In genomic region chrX:111869639-111870034, GRCh38 we compare ENCODE assay signal across 8 cellular contexts. TPM values are rescaled to one million over a fixed set of nuclear protein-coding genes. Genes with fewer than 3 reads are reported as not detected.
A peak's percentile ranks its signal among the peaks of the same experiment; 100 is the strongest.
DNase-seq lines count a peak whose midpoint lies in the region; ATAC-seq and TF ChIP-seq lines count a peak whose summit lies in the region.

No MANE protein-coding gene starts in this region.

- H3K27ac ChIP-seq in Panc1 (ENCODE audit: low read length) (no peak overlapping the region), liver (ENCODE audit: low read depth in 1 of 2, low read length in 2 of 2) (no peak overlapping the region)

- no peak overlapping the region for H3K4me3 Mint-ChIP-seq in activated naive CD4-positive, alpha-beta T cell treated with anti-CD3 and anti-CD28 coated beads, Interleukin-2, amount 10 ng/mL, durations not matched to agents 7 days and 5 days

- H3K9me3 ChIP-seq in Panc1 (ENCODE audit: control insufficient read depth, insufficient read depth, low read depth, low read length) (no peaks in the 10 kb centered on the region), liver (ENCODE audit: control insufficient read depth in 4 of 4, low read length in 3 of 4) (no peaks in the 10 kb centered on the region)

- H3K9ac ChIP-seq in liver (ENCODE audit: low read depth in 1 of 2, low read length in 2 of 2) = no peak overlapping the region

- in situ Hi-C loops in Panc1 (cut with HindIII; ENCODE audit: low pct_unique_long_range_greater_than_20kb, low sequenced_read_pairs) = no loop called here

- peak; percentile 85 for ATAC-seq in GM21526 (IDR thresholded peaks at IDR 0.05; ENCODE audit: low FRiP score, unreplicated experiment)
- ATAC-seq in HG03565 (IDR thresholded peaks at IDR 0.05; ENCODE audit: unreplicated experiment) = peak; percentile 82
- ATAC-seq in Panc1 = peak; percentile 78

- no TSS peak for BruUV-seq in Panc1 (replicated peaks; lab: Mats Ljungman, UMichigan)

- no peaks in the 10 kb centered on the region for H3K27me3 ChIP-seq in Panc1 (ENCODE audit: control insufficient read depth, insufficient read depth, low read length)
- H3K27me3 ChIP-seq in liver (ENCODE audit: control insufficient read depth in 4 of 4, insufficient read depth in 4 of 4, low read length in 3 of 4) = no peaks in the 10 kb centered on the region

- WGBS in liver = 17% methylated on average over 1 of the region's 1 CpG

- no peaks in the 10 kb centered on the region for H3K9me3 Mint-ChIP-seq in activated naive CD4-positive, alpha-beta T cell treated with anti-CD3 and anti-CD28 coated beads, Interleukin-2, amount 10 ng/mL, durations not matched to agents 7 days and 5 days

- H3K4me1 Mint-ChIP-seq in activated naive CD4-positive, alpha-beta T cell treated with anti-CD3 and anti-CD28 coated beads, Interleukin-2, amount 10 ng/mL, durations not matched to agents 7 days and 5 days = peaks cover 2% of the 10 kb centered on the region

- H3K27ac Mint-ChIP-seq in activated naive CD4-positive, alpha-beta T cell treated with anti-CD3 and anti-CD28 coated beads, Interleukin-2, amount 10 ng/mL, durations not matched to agents 7 days and 5 days = no peak overlapping the region

- DNase-seq in activated naive CD4-positive, alpha-beta T cell treated with anti-CD3 and anti-CD28 coated beads, Interleukin-2, amount 10 ng/mL, durations not matched to agents 7 days and 5 days = peak; percentile 20
- no peak for DNase-seq in activated naive CD4-positive, alpha-beta T cell (lab: John Stamatoyannopoulos, UW)
- DNase-seq in Panc1 (ENCODE audit: low read depth, low spot score) = peak; percentile 27
- peak; percentile 55 for DNase-seq in dedifferentiated amniotic fluid mesenchymal stem cell (ENCODE audit: extremely low spot score)
- DNase-seq in 8988T = no peak

- CTCF ChIA-PET in activated naive CD4-positive, alpha-beta T cell treated with anti-CD3 and anti-CD28 coated beads, Interleukin-2, amount 10 ng/mL, durations not matched to agents 7 days and 5 days (lab: Charles Lee) = interaction anchor here (0.6 to 1.9 kb wide), 3 partner anchors 18 to 772 kb away, joined by 3 to 11 read pairs (median 6); no protein-coding TSS in a partner anchor
- CTCF ChIA-PET in Panc1 (lab: Charles Lee) = interaction anchor here (0.6 kb wide), 1 partner anchor 169 kb away, joined by 4 read pairs; no protein-coding TSS in a partner anchor

- no peak overlapping the region for H3K4me3 ChIP-seq in Panc1 (ENCODE audit: low read depth in 2 of 2, low read length in 2 of 2)
- no peak overlapping the region for H3K4me3 ChIP-seq in liver (ENCODE audit: low read depth in 1 of 3, low read length in 3 of 3)

- peak; percentile 79 to 91 for TF ChIP-seq RAD21 in liver (IDR thresholded peaks at IDR 0.05)

- TF ChIP-seq CTCF in Panc1 (IDR thresholded peaks at IDR 0.05) = peak; percentile 78
- peak; percentile 68 for TF ChIP-seq CTCF in liver (IDR thresholded peaks at IDR 0.05; ENCODE audit: low read depth, low read length, missing input control)

- POLR2A ChIA-PET in Panc1 (lab: Charles Lee) = no interaction called here

- intact Hi-C loops in Panc1 (cut with micrococcal nuclease; ENCODE audit: unreplicated experiment) = loop anchor here (2.0 kb wide), 2 partner anchors 173 to 773 kb away; no protein-coding TSS in a partner anchor

- H3K27me3 Mint-ChIP-seq in activated naive CD4-positive, alpha-beta T cell treated with anti-CD3 and anti-CD28 coated beads, Interleukin-2, amount 10 ng/mL, durations not matched to agents 7 days and 5 days = peaks cover 4% of the 10 kb centered on the region

- H3K36me3 Mint-ChIP-seq in activated naive CD4-positive, alpha-beta T cell treated with anti-CD3 and anti-CD28 coated beads, Interleukin-2, amount 10 ng/mL, durations not matched to agents 7 days and 5 days = no peaks in the 10 kb centered on the region

- no peaks in the 10 kb centered on the region for H3K4me1 ChIP-seq in Panc1 (ENCODE audit: control insufficient read depth, insufficient read depth, low read length)
- H3K4me1 ChIP-seq in liver (ENCODE audit: control insufficient read depth in 4 of 4, insufficient read depth in 4 of 4, low read length in 3 of 4) = peaks cover 0 to 6% (median 1%) of the 10 kb centered on the region in 4 donors

- H3K36me3 ChIP-seq in Panc1 (ENCODE audit: control insufficient read depth, insufficient read depth, low read length) (no peaks in the 10 kb centered on the region), liver (ENCODE audit: control insufficient read depth in 4 of 4, insufficient read depth in 3 of 4, low read depth in 1 of 4, low read length in 3 of 4) (no peaks in the 10 kb centered on the region)

TF ChIP-seq in liver, 16 proteins besides CTCF, POLR2A, EP300 and RAD21:
- TF ChIP-seq REST (IDR thresholded peaks at IDR 0.05) = no peak
- no peak for TF ChIP-seq TAF1 (conservative IDR thresholded peaks at IDR 0.05)
- no peak for TF ChIP-seq EGR1 (IDR thresholded peaks at IDR 0.05; ENCODE audit: low read depth in 2 of 2)
- no peak for TF ChIP-seq YY1 (IDR thresholded peaks at IDR 0.05)
- no peak for TF ChIP-seq JUND (IDR thresholded peaks at IDR 0.05)
- no peak for TF ChIP-seq ATF3 (IDR thresholded peaks at IDR 0.05)
- no peak for TF ChIP-seq FOXA2 (IDR thresholded peaks at IDR 0.05)
- TF ChIP-seq, protein P1, sequence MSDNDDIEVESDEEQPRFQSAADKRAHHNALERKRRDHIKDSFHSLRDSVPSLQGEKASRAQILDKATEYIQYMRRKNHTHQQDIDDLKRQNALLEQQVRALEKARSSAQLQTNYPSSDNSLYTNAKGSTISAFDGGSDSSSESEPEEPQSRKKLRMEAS (IDR thresholded peaks at IDR 0.05) = no peak
- TF ChIP-seq RXRA (IDR thresholded peaks at IDR 0.05) = no peak
- no peak for TF ChIP-seq HNF4G (IDR thresholded peaks at IDR 0.05)
- TF ChIP-seq, protein P2, sequence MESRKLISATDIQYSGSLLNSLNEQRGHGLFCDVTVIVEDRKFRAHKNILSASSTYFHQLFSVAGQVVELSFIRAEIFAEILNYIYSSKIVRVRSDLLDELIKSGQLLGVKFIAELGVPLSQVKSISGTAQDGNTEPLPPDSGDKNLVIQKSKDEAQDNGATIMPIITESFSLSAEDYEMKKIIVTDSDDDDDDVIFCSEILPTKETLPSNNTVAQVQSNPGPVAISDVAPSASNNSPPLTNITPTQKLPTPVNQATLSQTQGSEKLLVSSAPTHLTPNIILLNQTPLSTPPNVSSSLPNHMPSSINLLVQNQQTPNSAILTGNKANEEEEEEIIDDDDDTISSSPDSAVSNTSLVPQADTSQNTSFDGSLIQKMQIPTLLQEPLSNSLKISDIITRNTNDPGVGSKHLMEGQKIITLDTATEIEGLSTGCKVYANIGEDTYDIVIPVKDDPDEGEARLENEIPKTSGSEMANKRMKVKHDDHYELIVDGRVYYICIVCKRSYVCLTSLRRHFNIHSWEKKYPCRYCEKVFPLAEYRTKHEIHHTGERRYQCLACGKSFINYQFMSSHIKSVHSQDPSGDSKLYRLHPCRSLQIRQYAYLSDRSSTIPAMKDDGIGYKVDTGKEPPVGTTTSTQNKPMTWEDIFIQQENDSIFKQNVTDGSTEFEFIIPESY (IDR thresholded peaks at IDR 0.05) = no peak
- TF ChIP-seq NR2F2 (IDR thresholded peaks at IDR 0.05) = no peak
- TF ChIP-seq SP1 (IDR thresholded peaks at IDR 0.05) = no peak
- TF ChIP-seq HNF4A (conservative IDR thresholded peaks at IDR 0.05) = no peak
- no peak for TF ChIP-seq FOXA1 (IDR thresholded peaks at IDR 0.05)
- TF ChIP-seq GABPA (IDR thresholded peaks at IDR 0.05 in 1 of 2, conservative IDR thresholded peaks at IDR 0.05 in 1 of 2) = no peak

RNA-seq across cellular contexts. Expression of gene TRPC5OS, which starts 6.3 kb away (rescaled TPM):
- total RNA-seq in Panc1 (2021; ENCODE audit: unreplicated experiment) = not detected
- polyA plus RNA-seq in Panc1 (2012; ENCODE audit: insufficient read length) = not detected
- not detected for total RNA-seq in liver
- polyA plus RNA-seq in liver = under 1 TPM in 1 of 2 donors, not detected in 1; 0.02 TPM

Comparison
In these comparisons a context has a peak if more than half of its experiments do, and no peak if none do; other contexts are left out.
1. DNase-seq: peak in activated naive CD4-positive, alpha-beta T cell treated with anti-CD3 and anti-CD28 coated beads, Interleukin-2, amount 10 ng/mL, durations not matched to agents 7 days and 5 days (single experiment), Panc1 (single experiment) and dedifferentiated amniotic fluid mesenchymal stem cell (single experiment); none in activated naive CD4-positive, alpha-beta T cell (0 of 4) and 8988T (single experiment).
2. Peak in every context shown above with its lines, with median percentiles within 50 percentile points of each other: ATAC-seq.